Comparison of ENCODE assay signal across 23 cellular contexts in genomic region chr6:106631356-106631755, GRCh38. TPM values are rescaled to one million over a fixed set of nuclear protein-coding genes. Genes with fewer than 3 reads are reported as not detected.
DNase-seq lines count a peak whose midpoint lies in the region; FAIRE-seq and TF ChIP-seq lines count a peak whose summit lies in the region.
"Had no signal": no experiment of that assay in that cellular context is flagged by ENCODE, and none has a peak within 500 bp of the region (broad histone marks: within the 10 kb centered on the region; RNA-seq: fewer than 3 reads in every experiment).

No MANE protein-coding gene starts in this region.

- H3F3A ChIP-seq in SU-DHL-6 (ENCODE audit: insufficient read depth), result peaks cover 65% of the 10 kb centered on the region

- 84 to 96% (median 88%) methylated on average over 1 of the region's 1 CpG for WGBS in small intestine, 3 donors

- H3K9me3 ChIP-seq in Karpas-422 (ENCODE audit: low read length) (no peaks in the 10 kb centered on the region), SU-DHL-6 (ENCODE audit: insufficient read depth, low read length) (no peaks in the 10 kb centered on the region), small intestine (ENCODE audit: control insufficient read depth, low read depth) (no peaks in the 10 kb centered on the region)
- H3K9me3 ChIP-seq: vagina had no signal

- peak overlapping the region; percentile 5; the same call in 1 of the 2 replicates for H3K4me3 ChIP-seq in Karpas-422 (ENCODE audit: low read length)
- H3K4me3 ChIP-seq in SU-DHL-6 (ENCODE audit: insufficient read depth, low read length, poor library complexity, severe bottlenecking), result peak overlapping the region; percentile 36
- no peak overlapping the region for H3K4me3 ChIP-seq in small intestine (ENCODE audit: low read depth in 1 of 2, low read length in 2 of 2)
- H3K4me3 ChIP-seq: vagina had no signal

- H3K27ac ChIP-seq in Karpas-422 (ENCODE audit: low read length) (peak overlapping the region; percentile 97), SU-DHL-6 (ENCODE audit: low read depth, low read length) (peak overlapping the region; percentile 81), small intestine (ENCODE audit: low read depth in 1 of 2, low read length in 1 of 2) (no peak overlapping the region)
- H3K27ac ChIP-seq: parathyroid adenoma, PC-9, SK-N-MC, vagina had no signal

- H3K79me2 ChIP-seq in Karpas-422 (ENCODE audit: low read length) (peaks cover 84% of the 10 kb centered on the region), SU-DHL-6 (ENCODE audit: insufficient read depth, low read length) (peaks cover 90% of the 10 kb centered on the region)

- peak overlapping the region; percentile 37 for H3K4me2 ChIP-seq in Karpas-422 (ENCODE audit: low read depth, low read length, poor library complexity, severe bottlenecking)
- H3K4me2 ChIP-seq in SU-DHL-6 (ENCODE audit: low read depth, low read length, poor library complexity, severe bottlenecking), result peak overlapping the region; percentile 100

- TF ChIP-seq CTCF in SU-DHL-6 (IDR thresholded peaks at IDR 0.05; ENCODE audit: insufficient read depth, low read length, poor library complexity, severe bottlenecking), result no peak
- TF ChIP-seq CTCF in GM20000 (IDR thresholded peaks at IDR 0.05; ENCODE audit: extremely low read depth, missing control alignments), result no peak

- peak; percentile 19 for DNase-seq in Caki2 (ENCODE audit: low read depth)
- DNase-seq in Karpas-422, result peak; percentile 43
- peak; percentile 52 for DNase-seq in kidney tubule cell (ENCODE audit: low spot score)
- DNase-seq in iPS-NIHi11 (ENCODE audit: low spot score), result no peak
- DNase-seq in small intestine, result no peak
- DNase-seq in NCI-H1092 treated with DMSO at 0.1 percent for 48 hours (lab: John Stamatoyannopoulos, UW), result no peak
- DNase-seq in GM20000 (ENCODE audit: low spot score), result no peak
- DNase-seq: activated naive CD4-positive, alpha-beta T cell treated with anti-CD3 and anti-CD28 coated beads, Interleukin-2, amount 10 ng/mL, durations not matched to agents 7 days and 5 days; activated T-cell treated with anti-CD3 and anti-CD28 coated beads, Interleukin-2, amount 50 U/mL, for 24 hours; aorta; CD8-positive, alpha-beta T cell; effector CD8-positive, alpha-beta T cell; Kasumi-1; left colon; natural killer cell; NCI-H146; NCI-H2171 treated with DMSO at 0.1 percent for 48 hours; NCI-H526 treated with DMSO at 0.1 percent for 48 hours; PC-9 had no signal

- H3K9ac ChIP-seq in Karpas-422 (ENCODE audit: low read length) (no peak overlapping the region), SU-DHL-6 (ENCODE audit: low read length) (peak overlapping the region; percentile 87)
- H3K9ac ChIP-seq: parathyroid adenoma had no signal

- no peak for FAIRE-seq in small intestine (lab: Jason Lieb, UNC)

- H3K4me1 ChIP-seq in Karpas-422 (ENCODE audit: low read length) (peaks cover 78% of the 10 kb centered on the region), small intestine (ENCODE audit: control insufficient read depth in 2 of 2, insufficient read depth in 1 of 2, low read depth in 1 of 2, low read length in 1 of 2) (no peaks in the 10 kb centered on the region)

- H4K20me1 ChIP-seq in Karpas-422 (ENCODE audit: insufficient read depth, low read depth, low read length), result no peaks in the 10 kb centered on the region
- H4K20me1 ChIP-seq in SU-DHL-6 (ENCODE audit: low read depth, low read length), result no peaks in the 10 kb centered on the region

- no peaks in the 10 kb centered on the region for H3K27me3 ChIP-seq in Karpas-422 (ENCODE audit: low read length)
- no peaks in the 10 kb centered on the region for H3K27me3 ChIP-seq in SU-DHL-6 (ENCODE audit: low read length)
- no peaks in the 10 kb centered on the region for H3K27me3 ChIP-seq in small intestine (ENCODE audit: control insufficient read depth in 2 of 2, insufficient read depth in 2 of 2, low read length in 2 of 2)
- H3K27me3 ChIP-seq: vagina had no signal

- in situ Hi-C loops in Caki2 (cut with HindIII; ENCODE audit: low pct_unique_long_range_greater_than_20kb, low sequenced_read_pairs), result no loop called here

- H2AFZ ChIP-seq in Karpas-422 (ENCODE audit: low read length) (no peak overlapping the region), SU-DHL-6 (ENCODE audit: low read depth, low read length, severe bottlenecking) (no peak overlapping the region)
- H2AFZ ChIP-seq: parathyroid adenoma, PC-9 had no signal

- no peaks in the 10 kb centered on the region for H3K9me2 ChIP-seq in Karpas-422 (replicated peaks; ENCODE audit: insufficient read depth, low read length)
- H3K9me2 ChIP-seq in SU-DHL-6 (replicated peaks; ENCODE audit: insufficient read depth, low read length), result no peaks in the 10 kb centered on the region

- H3K36me3 ChIP-seq in Karpas-422 (ENCODE audit: insufficient read depth, low read length) (peaks cover 13% of the 10 kb centered on the region; the same call in 1 of the 2 replicates), SU-DHL-6 (ENCODE audit: low read length) (no peaks in the 10 kb centered on the region), small intestine (ENCODE audit: control insufficient read depth in 2 of 2, insufficient read depth in 2 of 2, low read length in 2 of 2) (no peaks in the 10 kb centered on the region)
- H3K36me3 ChIP-seq: vagina had no signal

RNA-seq across cellular contexts. Expression of gene QRSL1, which starts 2.0 kb away (rescaled TPM):
- 16.0 and 17.0 TPM in 2 replicates for total RNA-seq in Caki2 (2014; rRNA removed; shearing (Covaris generic); ENCODE audit: low replicate concordance)
- 48.1 and 61.4 TPM in 2 replicates for total RNA-seq in Karpas-422 (2014; rRNA removed; shearing (Covaris generic); ENCODE audit: low replicate concordance)
- polyA plus RNA-seq in small intestine, result 10 to 100 TPM in 1 of 3 donors, 1 to 10 TPM in 2; 5.6 to 13.6 (median 5.7) TPM

RNA-seq across cellular contexts. Expression of gene RTN4IP1, which starts 2.1 kb away (rescaled TPM):
- total RNA-seq in Caki2 (2014; rRNA removed; shearing (Covaris generic); ENCODE audit: low replicate concordance), result 15.8 and 27.4 TPM in 2 replicates
- total RNA-seq in Karpas-422 (2014; rRNA removed; shearing (Covaris generic); ENCODE audit: low replicate concordance), result 14.3 and 17.1 TPM in 2 replicates
- polyA plus RNA-seq in small intestine, result 10 to 100 TPM in 1 of 3 donors, 1 to 10 TPM in 2; 4.1 to 15.8 (median 8.1) TPM

Comparison
In these comparisons a context has a peak if more than half of its experiments do, and no peak if none do; other contexts are left out.
1. DNase-seq: peak in Caki2 (single experiment), Karpas-422 (single experiment) and kidney tubule cell (single experiment); none in iPS-NIHi11 (single experiment), small intestine (single experiment), NCI-H1092 treated with DMSO at 0.1 percent for 48 hours (single experiment) and GM20000 (single experiment).
2. H3K27ac ChIP-seq: peak in Karpas-422 (single experiment) and SU-DHL-6 (single experiment); none in small intestine (0 of 2).
3. H3K4me3 ChIP-seq: peak in Karpas-422 (single experiment) and SU-DHL-6 (single experiment); none in small intestine (0 of 2).